ENCODE assay signal across 19 cellular contexts in genomic region chr1:230287674-230288315, GRCh38.
DNase-seq lines count a peak whose midpoint lies in the region; ATAC-seq and TF ChIP-seq lines count a peak whose summit lies in the region.
"Had no signal": no experiment of that assay in that cellular context is flagged by ENCODE, and none has a peak within 500 bp of the region (broad histone marks: within the 10 kb centered on the region; RNA-seq: fewer than 3 reads in every experiment).

No MANE protein-coding gene starts in this region.

- H3K27ac Mint-ChIP-seq in activated naive CD4-positive, alpha-beta T cell treated with anti-CD3 and anti-CD28 coated beads, Interleukin-2, amount 50 U/mL, for 72 hours = peak overlapping the region; percentile 50 to 53
- no peak overlapping the region for H3K27ac Mint-ChIP-seq in activated naive CD4-positive, alpha-beta T cell treated with anti-CD3 and anti-CD28 coated beads, Interleukin-2, amount 10 ng/mL, durations not matched to agents 7 days and 5 days
- H3K27ac Mint-ChIP-seq in stimulated activated naive B cell treated with anti-CD40 and anti-IgM and Interleukin-4, amounts not matched to agents 10 μg/mL and 1 μg/mL and 100 μg/mL, for 72 hours = peak overlapping the region; percentile 82
- no peak overlapping the region for H3K27ac Mint-ChIP-seq in type B pancreatic cell

- H3K4me1 ChIP-seq in Panc1 (ENCODE audit: control insufficient read depth, insufficient read depth, low read length) (no peaks in the 10 kb centered on the region), left lung (no peaks in the 10 kb centered on the region), trophoblast cell (ENCODE audit: control insufficient read depth in 1 of 2, insufficient read depth in 2 of 2, low read length in 2 of 2) (no peaks in the 10 kb centered on the region)
- H3K4me1 ChIP-seq: A549 had no signal

- peak in 1 of 2 donors; percentile 18 for ATAC-seq in activated naive CD4-positive, alpha-beta T cell treated with anti-CD3 and anti-CD28 coated beads, Interleukin-2, amount 50 U/mL, for 72 hours
- ATAC-seq in Panc1 = peak; percentile 37; the same call in 1 of the 2 replicates
- ATAC-seq in left lung = no peak
- no peak for ATAC-seq in stimulated activated naive B cell treated with anti-CD40 and anti-IgM and Interleukin-4, amounts not matched to agents 10 μg/mL and 1 μg/mL and 100 μg/mL, for 72 hours (replicated peaks)

- H2BK12ac ChIP-seq in trophoblast cell (ENCODE audit: low read length) = no peak overlapping the region

- no CpG with 5 or more reads among the region's 17 CpGs for WGBS in trophoblast cell (ENCODE audit: extremely low coverage, insufficient coverage, insufficient read length)

- H2AK5ac ChIP-seq in trophoblast cell (ENCODE audit: low read length) = no peak overlapping the region

- TF ChIP-seq CTCF in Panc1 (IDR thresholded peaks at IDR 0.05) (no peak), left lung (IDR thresholded peaks at IDR 0.05) (no peak), type B pancreatic cell (conservative IDR thresholded peaks at IDR 0.05) (no peak)

- no peak overlapping the region for H4K8ac ChIP-seq in trophoblast cell (ENCODE audit: low read depth, low read length)

- H3K4me3 Mint-ChIP-seq in activated naive CD4-positive, alpha-beta T cell treated with anti-CD3 and anti-CD28 coated beads, Interleukin-2, amount 10 ng/mL, durations not matched to agents 7 days and 5 days = no peak overlapping the region
- H3K4me3 Mint-ChIP-seq in stimulated activated naive B cell treated with anti-CD40 and anti-IgM and Interleukin-4, amounts not matched to agents 10 μg/mL and 1 μg/mL and 100 μg/mL, for 72 hours = peak overlapping the region; percentile 1 to 22
- H3K4me3 Mint-ChIP-seq in type B pancreatic cell = no peak overlapping the region
- H3K4me3 Mint-ChIP-seq: CD14-positive monocyte had no signal

- H3K4me1 Mint-ChIP-seq in activated naive CD4-positive, alpha-beta T cell treated with anti-CD3 and anti-CD28 coated beads, Interleukin-2, amount 10 ng/mL, durations not matched to agents 7 days and 5 days = peaks cover 7% of the 10 kb centered on the region
- H3K4me1 Mint-ChIP-seq in stimulated activated naive B cell treated with anti-CD40 and anti-IgM and Interleukin-4, amounts not matched to agents 10 μg/mL and 1 μg/mL and 100 μg/mL, for 72 hours = peaks cover 37 to 75% of the 10 kb centered on the region in 2 donors
- H3K4me1 Mint-ChIP-seq in type B pancreatic cell (ENCODE audit: unreplicated experiment) = peaks cover 3% of the 10 kb centered on the region

- H3K4ac ChIP-seq in trophoblast cell (ENCODE audit: low read depth, low read length) = no peak overlapping the region

- CTCF ChIA-PET in activated naive CD4-positive, alpha-beta T cell treated with anti-CD3 and anti-CD28 coated beads, Interleukin-2, amount 10 ng/mL, durations not matched to agents 7 days and 5 days (lab: Charles Lee) = interaction anchor here (1.1 kb wide), 1 partner anchor 10 kb away, joined by 4 read pairs; no protein-coding TSS in a partner anchor
- CTCF ChIA-PET in Panc1 (lab: Charles Lee) = no interaction called here

- no peak overlapping the region for H2AFZ ChIP-seq in trophoblast cell (ENCODE audit: insufficient read depth, low read length, poor library complexity)
- H2AFZ ChIP-seq: GM23248 had no signal

- H3K23ac ChIP-seq in trophoblast cell (ENCODE audit: low read length) = no peak overlapping the region

- in situ Hi-C loops in Panc1 (cut with HindIII; ENCODE audit: low pct_unique_long_range_greater_than_20kb, low sequenced_read_pairs) = no loop called here

- no TSS peak for BruUV-seq in Panc1 (replicated peaks; lab: Mats Ljungman, UMichigan)

- H3K79me2 ChIP-seq in trophoblast cell (ENCODE audit: control insufficient read depth, insufficient read depth, low read length, poor library complexity) = peaks cover 1% of the 10 kb centered on the region

- H3K18ac ChIP-seq in trophoblast cell (ENCODE audit: low read length) = no peak overlapping the region

- no peak overlapping the region for H3K4me2 ChIP-seq in trophoblast cell (ENCODE audit: low read length)
- H3K4me2 ChIP-seq: A549 had no signal

- no peaks in the 10 kb centered on the region for H3K79me1 ChIP-seq in trophoblast cell (ENCODE audit: low read length)

- no peak overlapping the region for H4K12ac ChIP-seq in trophoblast cell (ENCODE audit: low read depth, low read length)

- intact Hi-C loops in Panc1 (cut with micrococcal nuclease; ENCODE audit: unreplicated experiment) = no loop called here
- intact Hi-C loops in left lung (cut with DNase I) = no loop called here

- no peaks in the 10 kb centered on the region for H3K9me3 Mint-ChIP-seq in activated naive CD4-positive, alpha-beta T cell treated with anti-CD3 and anti-CD28 coated beads, Interleukin-2, amount 50 U/mL, for 72 hours
- no peaks in the 10 kb centered on the region for H3K9me3 Mint-ChIP-seq in activated naive CD4-positive, alpha-beta T cell treated with anti-CD3 and anti-CD28 coated beads, Interleukin-2, amount 10 ng/mL, durations not matched to agents 7 days and 5 days
- H3K9me3 Mint-ChIP-seq in stimulated activated naive B cell treated with anti-CD40 and anti-IgM and Interleukin-4, amounts not matched to agents 10 μg/mL and 1 μg/mL and 100 μg/mL, for 72 hours = no peaks in the 10 kb centered on the region
- no peaks in the 10 kb centered on the region for H3K9me3 Mint-ChIP-seq in type B pancreatic cell

- H3K27ac ChIP-seq in Panc1 (ENCODE audit: low read length) = no peak overlapping the region
- no peak overlapping the region for H3K27ac ChIP-seq in left lung
- no peak overlapping the region for H3K27ac ChIP-seq in trophoblast cell (ENCODE audit: low read depth, low read length)
- H3K27ac ChIP-seq: A549, GM23248 had no signal

- DNase-seq in activated naive CD4-positive, alpha-beta T cell treated with anti-CD3 and anti-CD28 coated beads, Interleukin-2, amount 50 U/mL, for 72 hours (ENCODE audit: low spot score in 2 of 2) = no peak
- DNase-seq in activated naive CD4-positive, alpha-beta T cell treated with anti-CD3 and anti-CD28 coated beads, Interleukin-2, amount 10 ng/mL, durations not matched to agents 7 days and 5 days = no peak
- DNase-seq in Panc1 (ENCODE audit: low read depth, low spot score) (no peak), left lung (peak; percentile 29 to 60), type B pancreatic cell (ENCODE audit: extremely low spot score, unreplicated experiment) (no peak), trophoblast cell (no peak), HuH-7 (ENCODE audit: low spot score) (no peak)
- DNase-seq in stimulated activated naive B cell treated with anti-CD40 and anti-IgM and Interleukin-4, amounts not matched to agents 10 μg/mL and 1 μg/mL and 100 μg/mL, for 72 hours = no peak
- DNase-seq: DMS79 treated with DMSO at 0.1 percent for 48 hours, GDM1, KG1, NCI-H1092 treated with DMSO at 0.1 percent for 48 hours, NCI-H1694, NCI-H2171, NCI-H510A, RPMI8226 had no signal

- H3K27me3 Mint-ChIP-seq in activated naive CD4-positive, alpha-beta T cell treated with anti-CD3 and anti-CD28 coated beads, Interleukin-2, amount 10 ng/mL, durations not matched to agents 7 days and 5 days = peaks cover 28% of the 10 kb centered on the region
- no peaks in the 10 kb centered on the region for H3K27me3 Mint-ChIP-seq in stimulated activated naive B cell treated with anti-CD40 and anti-IgM and Interleukin-4, amounts not matched to agents 10 μg/mL and 1 μg/mL and 100 μg/mL, for 72 hours
- peaks cover 30% of the 10 kb centered on the region for H3K27me3 Mint-ChIP-seq in type B pancreatic cell

- no peak overlapping the region for H3K14ac ChIP-seq in trophoblast cell (ENCODE audit: low read length)

- POLR2A ChIA-PET in Panc1 (lab: Charles Lee) = no interaction called here

- H3K36me3 ChIP-seq in Panc1 (ENCODE audit: control insufficient read depth, insufficient read depth, low read length) (no peaks in the 10 kb centered on the region), left lung (peaks cover 0 to 9% of the 10 kb centered on the region in 2 donors), trophoblast cell (ENCODE audit: control insufficient read depth in 1 of 2, insufficient read depth in 2 of 2, low read length in 2 of 2) (peaks cover under 1 to 5% of the 10 kb centered on the region in 2 experiments)

- H3K4me3 ChIP-seq in Panc1 (ENCODE audit: low read depth in 2 of 2, low read length in 2 of 2) = no peak overlapping the region
- H3K4me3 ChIP-seq in left lung = no peak overlapping the region
- no peak overlapping the region for H3K4me3 ChIP-seq in trophoblast cell (ENCODE audit: low read depth, low read length)
- H3K4me3 ChIP-seq: A549, GM23248 had no signal

- no peak overlapping the region for H4K91ac ChIP-seq in trophoblast cell (ENCODE audit: low read depth, low read length)

- no peak overlapping the region for H3K9ac ChIP-seq in trophoblast cell (ENCODE audit: low read length)
- H3K9ac ChIP-seq: GM23248 had no signal

- H2BK120ac ChIP-seq in trophoblast cell (ENCODE audit: insufficient read depth, low read length, poor library complexity) = no peak overlapping the region

- H2BK5ac ChIP-seq in trophoblast cell (ENCODE audit: low read depth, low read length, poor library complexity) = no peak overlapping the region

- no peaks in the 10 kb centered on the region for H3K36me3 Mint-ChIP-seq in activated naive CD4-positive, alpha-beta T cell treated with anti-CD3 and anti-CD28 coated beads, Interleukin-2, amount 50 U/mL, for 72 hours
- H3K36me3 Mint-ChIP-seq in activated naive CD4-positive, alpha-beta T cell treated with anti-CD3 and anti-CD28 coated beads, Interleukin-2, amount 10 ng/mL, durations not matched to agents 7 days and 5 days = no peaks in the 10 kb centered on the region
- H3K36me3 Mint-ChIP-seq in stimulated activated naive B cell treated with anti-CD40 and anti-IgM and Interleukin-4, amounts not matched to agents 10 μg/mL and 1 μg/mL and 100 μg/mL, for 72 hours = peaks cover 14 to 29% of the 10 kb centered on the region in 2 donors
- H3K36me3 Mint-ChIP-seq in type B pancreatic cell = no peaks in the 10 kb centered on the region

- H3K27me3 ChIP-seq in Panc1 (ENCODE audit: control insufficient read depth, insufficient read depth, low read length) = no peaks in the 10 kb centered on the region
- H3K27me3 ChIP-seq in left lung = peaks cover 0 to 11% of the 10 kb centered on the region in 2 donors
- peaks cover 9% of the 10 kb centered on the region for H3K27me3 ChIP-seq in trophoblast cell (ENCODE audit: insufficient read depth, low read length)

- H3K9me3 ChIP-seq in Panc1 (ENCODE audit: control insufficient read depth, insufficient read depth, low read depth, low read length) (no peaks in the 10 kb centered on the region), left lung (no peaks in the 10 kb centered on the region), trophoblast cell (ENCODE audit: insufficient read depth, low read depth, low read length) (no peaks in the 10 kb centered on the region)
- H3K9me3 ChIP-seq: A549 had no signal

Comparison
In these comparisons a context has a peak if more than half of its experiments do, and no peak if none do; other contexts are left out.
1. H3K27ac Mint-ChIP-seq: peak in activated naive CD4-positive, alpha-beta T cell treated with anti-CD3 and anti-CD28 coated beads, Interleukin-2, amount 50 U/mL, for 72 hours (2 of 2) and stimulated activated naive B cell treated with anti-CD40 and anti-IgM and Interleukin-4, amounts not matched to agents 10 μg/mL and 1 μg/mL and 100 μg/mL, for 72 hours (single experiment); none in activated naive CD4-positive, alpha-beta T cell treated with anti-CD3 and anti-CD28 coated beads, Interleukin-2, amount 10 ng/mL, durations not matched to agents 7 days and 5 days (single experiment) and type B pancreatic cell (single experiment).
2. DNase-seq: peak in left lung (2 of 2); none in activated naive CD4-positive, alpha-beta T cell treated with anti-CD3 and anti-CD28 coated beads, Interleukin-2, amount 50 U/mL, for 72 hours (0 of 2), activated naive CD4-positive, alpha-beta T cell treated with anti-CD3 and anti-CD28 coated beads, Interleukin-2, amount 10 ng/mL, durations not matched to agents 7 days and 5 days (single experiment), Panc1 (single experiment), stimulated activated naive B cell treated with anti-CD40 and anti-IgM and Interleukin-4, amounts not matched to agents 10 μg/mL and 1 μg/mL and 100 μg/mL, for 72 hours (single experiment), type B pancreatic cell (single experiment), trophoblast cell (0 of 2) and HuH-7 (single experiment).
3. H3K4me3 Mint-ChIP-seq: peak in stimulated activated naive B cell treated with anti-CD40 and anti-IgM and Interleukin-4, amounts not matched to agents 10 μg/mL and 1 μg/mL and 100 μg/mL, for 72 hours (2 of 2); none in activated naive CD4-positive, alpha-beta T cell treated with anti-CD3 and anti-CD28 coated beads, Interleukin-2, amount 10 ng/mL, durations not matched to agents 7 days and 5 days (single experiment) and type B pancreatic cell (single experiment).